24 cellular contexts compared by ENCODE assay signal in genomic region chr6:17935188-17936149, GRCh38. TPM values are rescaled to one million over a fixed set of nuclear protein-coding genes. Genes with fewer than 3 reads are reported as not detected.
DNase-seq lines count a peak whose midpoint lies in the region; ATAC-seq and TF ChIP-seq lines count a peak whose summit lies in the region.
"Had no signal": no experiment of that assay in that cellular context is flagged by ENCODE, and none has a peak within 500 bp of the region (broad histone marks: within the 10 kb centered on the region; RNA-seq: fewer than 3 reads in every experiment).

No MANE protein-coding gene starts in this region.

- H2BK5ac ChIP-seq in H9 (ENCODE audit: insufficient read length, low read length), result no peak overlapping the region

- H3K27ac Mint-ChIP-seq in H9, result peak overlapping the region in 2 of 3 experiments; percentile 24 to 73; a peak in 5 of 7 replicates
- H3K27ac Mint-ChIP-seq: activated CD8-positive, alpha-beta memory T cell treated with anti-CD3 and anti-CD28 coated beads, Interleukin-2, amount 10 ng/mL, durations not matched to agents 7 days and 5 days; activated naive CD8-positive, alpha-beta T cell; activated T-helper 1 cell treated with anti-CD3 and anti-CD28 coated beads, Interleukin-12 subunit alpha, Interleukin-12 subunit beta, Interleukin-2, Interleukin-4 antibody, amounts not matched to agents 30 ng/mL and 10 ng/mL and 1 ng/mL, durations not matched to agents 14 hours and 24 hours and 36 hours had no signal

- no peak overlapping the region for H3K14ac ChIP-seq in H9 (ENCODE audit: insufficient read depth, low read length)

- peaks cover 51 to 62% of the 10 kb centered on the region in 2 experiments for H3K4me1 Mint-ChIP-seq in H9
- H3K4me1 Mint-ChIP-seq: activated CD8-positive, alpha-beta memory T cell treated with anti-CD3 and anti-CD28 coated beads, Interleukin-2, amount 10 ng/mL, durations not matched to agents 7 days and 5 days had no signal

- H4K20me1 ChIP-seq in H9 (ENCODE audit: control insufficient read depth, insufficient read depth, insufficient read length) (no peaks in the 10 kb centered on the region), smooth muscle cell (ENCODE audit: low read depth) (peaks cover 21% of the 10 kb centered on the region)

- no peak overlapping the region for H3K18ac ChIP-seq in H9 (ENCODE audit: insufficient read length, low read depth, low read length)

- no peak overlapping the region for H2BK20ac ChIP-seq in H9 (ENCODE audit: low read depth, low read length, poor library complexity, severe bottlenecking)

- H3K9me3 ChIP-seq in H9 (ENCODE audit: control insufficient read depth, low read depth, low read length) (no peaks in the 10 kb centered on the region), SK-N-MC (ENCODE audit: low read depth, low read length) (no peaks in the 10 kb centered on the region), right atrium auricular region (no peaks in the 10 kb centered on the region), smooth muscle cell (replicated peaks; ENCODE audit: low read depth) (no peaks in the 10 kb centered on the region)
- H3K9me3 ChIP-seq: Caco-2, prostate gland, upper lobe of right lung had no signal

- H4K5ac ChIP-seq in H9 (ENCODE audit: insufficient read length, low read depth, low read length), result no peak overlapping the region

- no peak overlapping the region for H3K4me3 Mint-ChIP-seq in H9
- H3K4me3 Mint-ChIP-seq: activated CD8-positive, alpha-beta memory T cell treated with anti-CD3 and anti-CD28 coated beads, Interleukin-2, amount 10 ng/mL, durations not matched to agents 7 days and 5 days; activated naive CD8-positive, alpha-beta T cell; activated T-helper 1 cell treated with anti-CD3 and anti-CD28 coated beads, Interleukin-12 subunit alpha, Interleukin-12 subunit beta, Interleukin-2, Interleukin-4 antibody, amounts not matched to agents 30 ng/mL and 10 ng/mL and 1 ng/mL, durations not matched to agents 14 hours and 24 hours and 36 hours; neural crest cell had no signal

- H3K27me3 Mint-ChIP-seq in H9 (ENCODE audit: low read depth), result no peaks in the 10 kb centered on the region; the same call in 1 of the 2 replicates

- no peak overlapping the region for H2BK15ac ChIP-seq in H9 (ENCODE audit: low read depth, low read length)

- H4K8ac ChIP-seq in H9 (replicated peaks; ENCODE audit: insufficient read length, low read depth, low read length), result no peak overlapping the region

- no peak overlapping the region for H3K4ac ChIP-seq in H9 (ENCODE audit: low read depth, low read length)

- no peaks in the 10 kb centered on the region; a peak in 1 of 7 replicates for H3K36me3 Mint-ChIP-seq in H9 (ENCODE audit: insufficient read depth in 1 of 3, low read depth in 3 of 3)
- H3K36me3 Mint-ChIP-seq: activated CD8-positive, alpha-beta memory T cell treated with anti-CD3 and anti-CD28 coated beads, Interleukin-2, amount 10 ng/mL, durations not matched to agents 7 days and 5 days; activated naive CD8-positive, alpha-beta T cell had no signal

- H3K27ac ChIP-seq in H9 (ENCODE audit: insufficient read length, low read depth, low read length), result no peak overlapping the region
- peak overlapping the region; percentile 52; the same call in 1 of the 2 replicates for H3K27ac ChIP-seq in SK-N-MC
- peak overlapping the region; percentile 8 to 89 for H3K27ac ChIP-seq in right atrium auricular region
- H3K27ac ChIP-seq in smooth muscle cell (ENCODE audit: low read depth), result no peak overlapping the region
- H3K27ac ChIP-seq: foreskin keratinocyte, prostate gland, upper lobe of right lung had no signal

- H4K91ac ChIP-seq in H9 (ENCODE audit: insufficient read length, low read depth, low read length), result no peak overlapping the region

- H3F3A ChIP-seq in smooth muscle cell (ENCODE audit: low read depth), result no peaks in the 10 kb centered on the region

- DNase-seq in H9, result no peak
- DNase-seq in SK-N-MC (ENCODE audit: low read depth, low spot score), result no peak
- no peak for DNase-seq in right atrium auricular region (ENCODE audit: low spot score)
- DNase-seq in smooth muscle cell (lab: John Stamatoyannopoulos, UW; ENCODE audit: unreplicated experiment), result no peak
- DNase-seq in NCI-H2107 treated with DMSO at 0.1 percent for 48 hours (lab: John Stamatoyannopoulos, UW; ENCODE audit: unreplicated experiment), result no peak
- DNase-seq: activated CD4-positive, alpha-beta T cell treated with anti-CD3 and anti-CD28 coated beads for 48 hours; activated CD8-positive, alpha-beta memory T cell treated with anti-CD3 and anti-CD28 coated beads, Interleukin-2, amount 10 ng/mL, durations not matched to agents 7 days and 5 days; AML-193; Caco-2; foreskin keratinocyte; left cardiac atrium; midbrain; NCI-H2081 treated with DMSO at 0.1 percent for 48 hours; NCI-H524 treated with DMSO at 0.1 percent for 48 hours; stimulated activated CD4-positive, alpha-beta T cell treated with anti-CD3 and anti-CD28 coated beads, Interleukin-4, amount 100 ng/mL, for 1 hour; stimulated activated naive CD8-positive, alpha-beta T cell treated with anti-CD3 and anti-CD28 coated beads, Interleukin-15, Interleukin-2, amounts not matched to agents 100 U/mL and 50 U/mL, for 24 hours; SW 1271; upper lobe of right lung had no signal

- no peaks in the 10 kb centered on the region for H3K23me2 ChIP-seq in H9 (ENCODE audit: insufficient read length, low read depth, low read length, poor library complexity, severe bottlenecking)

- H3K27me3 ChIP-seq in H9 (ENCODE audit: insufficient read depth, low read length) (no peaks in the 10 kb centered on the region), right atrium auricular region (no peaks in the 10 kb centered on the region), smooth muscle cell (ENCODE audit: low read depth) (no peaks in the 10 kb centered on the region)
- H3K27me3 ChIP-seq: foreskin keratinocyte, upper lobe of right lung had no signal

- H3K79me2 ChIP-seq in H9 (ENCODE audit: insufficient read depth, low read length) (peaks cover 2% of the 10 kb centered on the region; the same call in 1 of the 2 replicates), smooth muscle cell (ENCODE audit: low read depth) (peaks cover 57% of the 10 kb centered on the region)

- peaks cover 7% of the 10 kb centered on the region; the same call in 1 of the 2 replicates for H3K4me1 ChIP-seq in H9 (ENCODE audit: insufficient read depth, low read length)
- peaks cover 0 to 63% of the 10 kb centered on the region in 2 donors for H3K4me1 ChIP-seq in right atrium auricular region
- peaks cover under 1% of the 10 kb centered on the region for H3K4me1 ChIP-seq in smooth muscle cell (ENCODE audit: low read depth)
- H3K4me1 ChIP-seq: Caco-2 had no signal

- peaks cover 2% of the 10 kb centered on the region for H3K79me1 ChIP-seq in H9 (ENCODE audit: insufficient read depth, low read depth, low read length, poor library complexity, severe bottlenecking)

- TF ChIP-seq CTCF in H9 (conservative IDR thresholded peaks at IDR 0.05), result no peak
- no peak for TF ChIP-seq CTCF in right atrium auricular region (IDR thresholded peaks at IDR 0.05)
- TF ChIP-seq CTCF in smooth muscle cell (IDR thresholded peaks at IDR 0.05; ENCODE audit: borderline replicate concordance, insufficient read depth, poor library complexity, severe bottlenecking), result no peak

- H2BK12ac ChIP-seq in H9 (ENCODE audit: insufficient read length, low read depth, low read length), result no peak overlapping the region

- H2AFZ ChIP-seq in H9 (ENCODE audit: low read length) (no peak overlapping the region), smooth muscle cell (ENCODE audit: low read depth) (no peak overlapping the region)

- no peak overlapping the region for H3K56ac ChIP-seq in H9 (ENCODE audit: insufficient read length, low read depth, low read length)

- H2AK5ac ChIP-seq in H9 (ENCODE audit: insufficient read length, low read length), result no peak overlapping the region

- no peak overlapping the region for H3K23ac ChIP-seq in H9 (ENCODE audit: insufficient read length, low read depth, low read length)

- no peak overlapping the region for H3K4me2 ChIP-seq in H9 (ENCODE audit: insufficient read depth, insufficient read length, low read length)
- peak overlapping the region; percentile 8 for H3K4me2 ChIP-seq in smooth muscle cell

- no peak overlapping the region for H2BK120ac ChIP-seq in H9 (ENCODE audit: low read depth, low read length, poor library complexity, severe bottlenecking)

- H3K4me3 ChIP-seq in SK-N-MC (peak overlapping the region; percentile 51), right atrium auricular region (no peak overlapping the region), smooth muscle cell (no peak overlapping the region)
- H3K4me3 ChIP-seq: prostate gland, upper lobe of right lung had no signal

- ATAC-seq in GM18519 (IDR thresholded peaks at IDR 0.05; ENCODE audit: low FRiP score, unreplicated experiment), result no peak
- no peak for ATAC-seq in GM18502 (IDR thresholded peaks at IDR 0.05; ENCODE audit: poor library complexity, unreplicated experiment)
- ATAC-seq: activated CD8-positive, alpha-beta memory T cell treated with anti-CD3 and anti-CD28 coated beads, Interleukin-2, amount 10 ng/mL, durations not matched to agents 7 days and 5 days; foreskin keratinocyte; stimulated activated naive CD8-positive, alpha-beta T cell treated with anti-CD3 and anti-CD28 coated beads, Interleukin-15, Interleukin-2, amounts not matched to agents 100 U/mL and 50 U/mL, for 24 hours; upper lobe of right lung had no signal

- WGBS in H9 (ENCODE audit: extremely low coverage, insufficient read length, low lambda C conversion rate), result no CpG with 5 or more reads among the region's 5 CpGs
- 39% methylated on average over 5 of the region's 5 CpGs for WGBS in smooth muscle cell (ENCODE audit: low lambda C conversion rate)

- no peaks in the 10 kb centered on the region for H3K36me3 ChIP-seq in SK-N-MC (ENCODE audit: insufficient read depth, low read length)
- no peaks in the 10 kb centered on the region for H3K36me3 ChIP-seq in right atrium auricular region
- H3K36me3 ChIP-seq in smooth muscle cell (ENCODE audit: low read depth), result no peaks in the 10 kb centered on the region
- H3K36me3 ChIP-seq: prostate gland, upper lobe of right lung had no signal

- H3K9me3 Mint-ChIP-seq in H9, result no peaks in the 10 kb centered on the region
- H3K9me3 Mint-ChIP-seq: activated T-helper 1 cell treated with anti-CD3 and anti-CD28 coated beads, Interleukin-12 subunit alpha, Interleukin-12 subunit beta, Interleukin-2, Interleukin-4 antibody, amounts not matched to agents 30 ng/mL and 10 ng/mL and 1 ng/mL, durations not matched to agents 14 hours and 24 hours and 36 hours had no signal

- no peak overlapping the region for H3T11ph ChIP-seq in H9 (ENCODE audit: low read length)

- H3K9ac ChIP-seq in H9 (ENCODE audit: extremely low read depth, insufficient read length, low read length), result no peak overlapping the region
- H3K9ac ChIP-seq in SK-N-MC (ENCODE audit: insufficient read length), result no peak overlapping the region
- no peak overlapping the region for H3K9ac ChIP-seq in smooth muscle cell (ENCODE audit: low read depth)

RNA-seq across cellular contexts. Expression of gene KIF13A, which starts 52.0 kb away (rescaled TPM):
- total RNA-seq in H9 (2021) (38.2 and 43.1 TPM in 2 replicates), right atrium auricular region (10 to 100 TPM; 56.6 to 68.3 TPM), smooth muscle cell (28.4 and 31.9 TPM in 2 replicates)
- 10.4 and 15.9 TPM in 2 replicates for polyA plus RNA-seq in smooth muscle cell
- total RNA-seq: activated T-helper 1 cell treated with anti-CD3 and anti-CD28 coated beads, Interleukin-12 subunit alpha, Interleukin-12 subunit beta, Interleukin-2, Interleukin-4 antibody, amounts not matched to agents 30 ng/mL and 10 ng/mL and 1 ng/mL, durations not matched to agents 14 hours and 24 hours and 36 hours had no signal

Comparison
In these comparisons a context has a peak if more than half of its experiments do, and no peak if none do; other contexts are left out.
1. H3K27ac ChIP-seq: peak in SK-N-MC (single experiment) and right atrium auricular region (2 of 2); none in H9 (single experiment) and smooth muscle cell (single experiment).